In genomic region chrX:40100141-40100536, GRCh38 we compare ENCODE assay signal across 7 cellular contexts. TPM values are rescaled to one million over a fixed set of nuclear protein-coding genes. Genes with fewer than 3 reads are reported as not detected.
DNase-seq lines count a peak whose midpoint lies in the region; ATAC-seq, FAIRE-seq and TF ChIP-seq lines count a peak whose summit lies in the region.

No MANE protein-coding gene starts in this region.

- H3K27me3 Mint-ChIP-seq in chondrocyte (ENCODE audit: low read depth), result no peaks in the 10 kb centered on the region

- peaks cover 0 to 10% (median 3%) of the 10 kb centered on the region in 3 donors for H3K4me1 ChIP-seq in pancreas

- H3K27me3 ChIP-seq in pancreas, result no peaks in the 10 kb centered on the region

- H3K36me3 ChIP-seq in pancreas, result no peaks in the 10 kb centered on the region

- no peaks in the 10 kb centered on the region for H3K9me3 ChIP-seq in pancreas

- no peak for ATAC-seq in pancreas
- ATAC-seq in HG02870 (IDR thresholded peaks at IDR 0.05; ENCODE audit: unreplicated experiment), result no peak

- FAIRE-seq in pancreas (lab: Jason Lieb, UNC), result no peak

- no peak for TF ChIP-seq CTCF in GM12865 (IDR thresholded peaks at IDR 0.05; ENCODE audit: insufficient read depth, low read depth, low read length, missing control alignments)
- no peak for TF ChIP-seq CTCF in chondrocyte (IDR thresholded peaks at IDR 0.05)
- TF ChIP-seq CTCF in pancreas (IDR thresholded peaks at IDR 0.05), result no peak

- no peaks in the 10 kb centered on the region for H3K9me3 Mint-ChIP-seq in chondrocyte (ENCODE audit: low read depth)

- no peaks in the 10 kb centered on the region for H3K36me3 Mint-ChIP-seq in chondrocyte (ENCODE audit: low read depth)

- peak overlapping the region; percentile 25 for H3K4me3 Mint-ChIP-seq in chondrocyte (ENCODE audit: unreplicated experiment)

- H3K4me1 Mint-ChIP-seq in chondrocyte (ENCODE audit: low read depth), result peaks cover 27% of the 10 kb centered on the region

- H3K27ac ChIP-seq in pancreas, result peak overlapping the region in 3 of 4 donors; percentile 10 to 93 (median 92)

- no peak overlapping the region for H3K4me3 ChIP-seq in GM12865 (ENCODE audit: low read depth, low read length)
- no peak overlapping the region for H3K4me3 ChIP-seq in pancreas

- peak; percentile 42 for DNase-seq in GM12865 (ENCODE audit: low read depth)
- DNase-seq in NAMALWA (ENCODE audit: low spot score), result peak; percentile 55
- no peak for DNase-seq in chondrocyte (ENCODE audit: low spot score)
- peak in 3 of 6 donors; percentile 56 to 63 (median 60) for DNase-seq in pancreas
- DNase-seq in activated naive CD4-positive, alpha-beta T cell treated with Interleukin-2 at 50 U/mL for 16 hours, result no peak
- no peak for DNase-seq in GDM1 (lab: John Stamatoyannopoulos, UW)

- intact Hi-C loops in pancreas (cut with DNase I), result loop anchor here in 2 of 3 donors (10.0 kb wide), 2 partner anchors 55 to 75 kb away; no protein-coding TSS in a partner anchor

- H3K27ac Mint-ChIP-seq in chondrocyte (ENCODE audit: unreplicated experiment), result peak overlapping the region; percentile 88

- 20 to 35% methylated on average over 21 of the region's 21 CpGs for WGBS in pancreas, 2 donors

RNA-seq across cellular contexts. Expression of gene BCOR, which starts 2.4 kb away (rescaled TPM):
- total RNA-seq in chondrocyte (10.8 to 19.0 TPM (median 11.0 TPM) in 3 replicates), pancreas (10 to 100 TPM in 5 of 6 donors, 1 to 10 TPM in 1; 9.8 to 18.4 (median 13.2) TPM)
- 10 to 100 TPM in 1 of 2 donors, 1 to 10 TPM in 1; 6.3 to 14.3 TPM for polyA plus RNA-seq in pancreas

Comparison
In these comparisons a context has a peak if more than half of its experiments do, and no peak if none do; other contexts are left out.
1. DNase-seq: peak in GM12865 (single experiment) and NAMALWA (single experiment); none in chondrocyte (single experiment), activated naive CD4-positive, alpha-beta T cell treated with Interleukin-2 at 50 U/mL for 16 hours (single experiment) and GDM1 (single experiment).